22 cellular contexts compared by ENCODE assay signal in genomic region chrX:119579414-119579813, GRCh38.
"Had no signal": no experiment of that assay in that cellular context is flagged by ENCODE, and none has a peak within 500 bp of the region (broad histone marks: within the 10 kb centered on the region; RNA-seq: fewer than 3 reads in every experiment).

No MANE protein-coding gene starts in this region.

- H3K27me3 Mint-ChIP-seq: dendritic cell treated with granulocyte-macrophage colony-stimulating factor and Interleukin-4, amounts not matched to agents 40 ng/mL and 50 ng/mL, for 4 days; naive thymus-derived CD8-positive, alpha-beta T cell; stimulated activated naive CD8-positive, alpha-beta T cell treated with anti-CD3 and anti-CD28 coated beads, Interleukin-15, amount 100 ng/mL, for 72 hours had no signal

- H3K27ac Mint-ChIP-seq: activated naive CD4-positive, alpha-beta T cell treated with anti-CD3 and anti-CD28 coated beads, Interleukin-2, amount 50 U/mL, for 72 hours; activated T-helper 1 cell treated with anti-CD3 and anti-CD28 coated beads, Interleukin-12 subunit alpha, Interleukin-12 subunit beta, Interleukin-2, Interleukin-4 antibody, amounts not matched to agents 30 ng/mL and 10 ng/mL and 1 ng/mL, durations not matched to agents 14 hours and 24 hours and 36 hours; dendritic cell treated with granulocyte-macrophage colony-stimulating factor and Interleukin-4, amounts not matched to agents 40 ng/mL and 50 ng/mL, for 4 days; stimulated activated naive CD8-positive, alpha-beta T cell treated with anti-CD3 and anti-CD28 coated beads, Interleukin-15, amount 100 ng/mL, for 72 hours had no signal

- FAIRE-seq: bronchial epithelial cell, endothelial cell of umbilical vein had no signal

- H3K36me3 ChIP-seq: adrenal gland, gastroesophageal sphincter, ovary, suprapubic skin, transverse colon had no signal

- H3K4me3 Mint-ChIP-seq: activated T-helper 1 cell treated with anti-CD3 and anti-CD28 coated beads, Interleukin-12 subunit alpha, Interleukin-12 subunit beta, Interleukin-2, Interleukin-4 antibody, amounts not matched to agents 30 ng/mL and 10 ng/mL and 1 ng/mL, durations not matched to agents 14 hours and 24 hours and 36 hours; dendritic cell treated with granulocyte-macrophage colony-stimulating factor and Interleukin-4, amounts not matched to agents 40 ng/mL and 50 ng/mL, for 4 days; naive thymus-derived CD8-positive, alpha-beta T cell; stimulated activated naive CD8-positive, alpha-beta T cell treated with anti-CD3 and anti-CD28 coated beads, Interleukin-15, amount 100 ng/mL, for 72 hours had no signal

- H3K4me3 ChIP-seq: adrenal gland, esophagus muscularis mucosa, gastroesophageal sphincter, heart right ventricle, ovary, psoas muscle, suprapubic skin, transverse colon had no signal

- H3K9me3 ChIP-seq: adrenal gland, esophagus muscularis mucosa, gastroesophageal sphincter, heart right ventricle, ovary, psoas muscle, suprapubic skin, transverse colon had no signal

- ATAC-seq: activated naive CD4-positive, alpha-beta T cell treated with anti-CD3 and anti-CD28 coated beads, Interleukin-2, amount 50 U/mL, for 72 hours; gastroesophageal sphincter; heart right ventricle; naive thymus-derived CD8-positive, alpha-beta T cell; psoas muscle; right cardiac atrium; stimulated activated naive CD8-positive, alpha-beta T cell treated with anti-CD3 and anti-CD28 coated beads, Interleukin-15, amount 100 ng/mL, for 72 hours had no signal

- H3K4me1 ChIP-seq: psoas muscle had no signal

- H3K27ac ChIP-seq: adrenal gland, esophagus muscularis mucosa, gastroesophageal sphincter, heart right ventricle, ovary, psoas muscle, suprapubic skin, transverse colon, VCaP had no signal

- H3K36me3 Mint-ChIP-seq: activated naive CD4-positive, alpha-beta T cell treated with anti-CD3 and anti-CD28 coated beads, Interleukin-2, amount 50 U/mL, for 72 hours had no signal

- DNase-seq: activated CD4-positive, alpha-beta T cell treated with anti-CD3 and anti-CD28 coated beads for 1 hour; activated CD4-positive, alpha-beta T cell treated with anti-CD3 and anti-CD28 coated beads, Interleukin-2, amount 50 U/mL, for 4 hours; activated gamma-delta T cell treated with Interleukin-2 at 50 U/mL for 16 hours; adrenal gland; effector CD8-positive, alpha-beta T cell; heart right ventricle; mesendoderm; naive thymus-derived CD8-positive, alpha-beta T cell; ovary; psoas muscle; right cardiac atrium; stimulated activated naive CD8-positive, alpha-beta T cell treated with anti-CD3 and anti-CD28 coated beads, Interleukin-15, amount 100 ng/mL, for 72 hours; transverse colon had no signal

- H3K9me3 Mint-ChIP-seq: activated naive CD4-positive, alpha-beta T cell treated with anti-CD3 and anti-CD28 coated beads, Interleukin-2, amount 50 U/mL, for 72 hours; activated T-helper 1 cell treated with anti-CD3 and anti-CD28 coated beads, Interleukin-12 subunit alpha, Interleukin-12 subunit beta, Interleukin-2, Interleukin-4 antibody, amounts not matched to agents 30 ng/mL and 10 ng/mL and 1 ng/mL, durations not matched to agents 14 hours and 24 hours and 36 hours; dendritic cell treated with granulocyte-macrophage colony-stimulating factor and Interleukin-4, amounts not matched to agents 40 ng/mL and 50 ng/mL, for 4 days; stimulated activated naive CD8-positive, alpha-beta T cell treated with anti-CD3 and anti-CD28 coated beads, Interleukin-15, amount 100 ng/mL, for 72 hours had no signal
